In genomic region chr1:171433451-171433850, GRCh38 we compare ENCODE assay signal across 16 cellular contexts. TPM values are rescaled to one million over a fixed set of nuclear protein-coding genes. Genes with fewer than 3 reads are reported as not detected.
DNase-seq lines count a peak whose midpoint lies in the region; FAIRE-seq and TF ChIP-seq lines count a peak whose summit lies in the region.
"Had no signal": no experiment of that assay in that cellular context is flagged by ENCODE, and none has a peak within 500 bp of the region (broad histone marks: within the 10 kb centered on the region; RNA-seq: fewer than 3 reads in every experiment).

No MANE protein-coding gene starts in this region.

- TF ChIP-seq CTCF in fibroblast of pulmonary artery (IDR thresholded peaks at IDR 0.05; ENCODE audit: low read length, missing control alignments), result no peak

- no peak overlapping the region for H3K27ac ChIP-seq in SJCRH30

- H3K36me3 ChIP-seq in SJCRH30, result no peaks in the 10 kb centered on the region
- H3K36me3 ChIP-seq: left lung had no signal

- H3K27me3 ChIP-seq in SJCRH30, result no peaks in the 10 kb centered on the region
- H3K27me3 ChIP-seq: left lung had no signal

- DNase-seq in HS-5 (ENCODE audit: low read depth) (peak; percentile 49), amniotic epithelial cell (ENCODE audit: low read depth) (peak; percentile 53), fibroblast of pulmonary artery (ENCODE audit: low read depth) (peak; percentile 30), urothelium cell line (ENCODE audit: low spot score) (peak; percentile 57), SJCRH30 (no peak), SW 1271 (lab: John Stamatoyannopoulos, UW) (no peak), NCI-H2107 (lab: John Stamatoyannopoulos, UW) (no peak)
- DNase-seq: activated CD8-positive, alpha-beta memory T cell treated with anti-CD3 and anti-CD28 coated beads, Interleukin-2, amount 50 U/mL, for 48 hours; activated naive CD4-positive, alpha-beta T cell treated with anti-CD3 and anti-CD28 coated beads, Interleukin-2, amount 50 U/mL, for 16 hours; CD4-positive, CD25-positive, alpha-beta regulatory T cell; left lung; NCI-H2029; NCI-H526; stimulated activated CD4-positive, alpha-beta T cell treated with anti-CD3 and anti-CD28 coated beads, Interleukin-15, amount 100 ng/mL, for 24 hours; T-helper 1 cell had no signal

- no peak overlapping the region for H3K4me3 ChIP-seq in fibroblast of pulmonary artery (replicated peaks; ENCODE audit: low read depth, low read length)
- no peak overlapping the region for H3K4me3 ChIP-seq in SJCRH30
- H3K4me3 ChIP-seq: GM12878, left lung had no signal

- no peaks in the 10 kb centered on the region for H3K4me1 ChIP-seq in SJCRH30

- FAIRE-seq in urothelium cell line (lab: Jason Lieb, UNC), result no peak
- FAIRE-seq: GM12878 had no signal

- no peaks in the 10 kb centered on the region for H3K9me3 ChIP-seq in SJCRH30 (replicated peaks)

RNA-seq across cellular contexts. Expression of gene PRRC2C, which starts 51.9 kb away (rescaled TPM):
- total RNA-seq in SJCRH30 (2014; rRNA removed; shearing (Covaris generic)), result 90.8 and 94.1 TPM in 2 replicates

Comparison
In these comparisons a context has a peak if more than half of its experiments do, and no peak if none do; other contexts are left out.
1. DNase-seq: peak in HS-5 (single experiment), amniotic epithelial cell (single experiment), fibroblast of pulmonary artery (single experiment) and urothelium cell line (single experiment); none in SJCRH30 (0 of 2), SW 1271 (0 of 2) and NCI-H2107 (single experiment).